8 cellular contexts compared by ENCODE assay signal in the genomic region with DNA sequence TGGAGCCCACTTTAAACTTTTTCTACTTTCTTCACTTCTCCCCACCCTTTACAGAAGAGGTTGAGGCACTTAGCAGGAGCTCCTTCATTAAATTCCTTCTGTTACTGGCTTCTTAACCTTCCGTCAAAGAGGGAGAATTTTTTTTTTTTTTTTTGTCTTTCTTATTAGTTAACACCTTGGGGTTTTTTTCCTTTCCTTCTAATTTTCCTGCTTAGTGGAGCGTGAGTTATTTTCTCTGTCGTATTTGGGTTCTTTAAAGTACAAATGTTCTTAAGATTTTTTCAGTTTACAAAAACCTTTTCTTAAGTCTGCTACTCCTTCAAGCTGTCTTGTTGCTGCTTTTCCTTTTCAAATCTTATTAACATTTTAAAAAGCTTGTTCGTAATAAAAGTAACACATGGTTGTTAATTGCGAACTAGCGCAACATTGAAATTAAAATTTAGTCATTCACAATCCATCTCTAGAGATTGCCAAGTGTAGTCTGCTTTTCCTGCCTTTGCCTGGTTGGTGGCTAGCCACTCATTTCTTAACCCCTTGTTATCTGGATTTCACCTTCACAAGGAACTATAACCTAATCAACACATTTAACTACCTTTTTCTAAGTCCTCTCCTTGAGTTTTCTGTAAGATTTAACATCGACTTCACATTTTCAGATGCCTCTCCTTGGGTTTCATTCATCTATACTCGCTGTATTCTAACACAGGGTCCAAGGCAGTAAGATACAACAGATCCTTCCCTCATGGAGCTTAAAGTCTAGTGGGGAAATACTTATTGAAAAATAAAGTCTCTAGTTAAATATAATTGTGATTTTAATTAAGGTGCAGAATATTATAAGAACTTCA. TPM values are rescaled to one million over a fixed set of nuclear protein-coding genes. Genes with fewer than 3 reads are reported as not detected.
A peak's percentile ranks its signal among the peaks of the same experiment; 100 is the strongest.
DNase-seq lines count a peak whose midpoint lies in the region; ATAC-seq and TF ChIP-seq lines count a peak whose summit lies in the region.

No MANE protein-coding gene starts in this region.

- H3K4me1 ChIP-seq in right atrium auricular region (peaks cover 0 to 49% of the 10 kb centered on the region in 2 donors), left lung (peaks cover 14 to 15% of the 10 kb centered on the region in 2 donors), aorta (ENCODE audit: control insufficient read depth in 1 of 2, insufficient read depth in 2 of 2, low read length in 2 of 2) (peaks cover 3 to 9% of the 10 kb centered on the region in 2 donors)

- WGBS in aorta, 2 donors: 11 to 12% methylated on average over 8 of the region's 8 CpGs

- H3K36me3 ChIP-seq in right atrium auricular region (no peaks in the 10 kb centered on the region), left lung (no peaks in the 10 kb centered on the region), aorta (ENCODE audit: control insufficient read depth in 1 of 2, insufficient read depth in 2 of 2, low read length in 1 of 2) (no peaks in the 10 kb centered on the region)

- H3K4me3 ChIP-seq in right atrium auricular region (peak overlapping the region; percentile 62 to 70), left lung (peak overlapping the region; percentile 64 to 69), aorta (ENCODE audit: low read length in 2 of 2) (peak overlapping the region; percentile 95 to 100)

- peak overlapping the region; percentile 95 to 100 for H3K27ac ChIP-seq in right atrium auricular region
- H3K27ac ChIP-seq in left lung: peak overlapping the region; percentile 81 to 94
- H3K27ac ChIP-seq in aorta (ENCODE audit: low read depth in 1 of 2, low read length in 2 of 2): peak overlapping the region in 1 of 2 donors; percentile 100

- ATAC-seq in left ventricle myocardium superior: no peak
- ATAC-seq in left lung: no peak
- no peak for ATAC-seq in aorta (ENCODE audit: low FRiP score)
- ATAC-seq in GM21723 (IDR thresholded peaks at IDR 0.05; ENCODE audit: unreplicated experiment): no peak

- H3K27me3 ChIP-seq in right atrium auricular region (no peaks in the 10 kb centered on the region), left lung (peaks cover 19 to 96% of the 10 kb centered on the region in 2 donors), aorta (ENCODE audit: control insufficient read depth in 1 of 2, insufficient read depth in 2 of 2, low read length in 1 of 2) (no peaks in the 10 kb centered on the region)

- intact Hi-C loops in left ventricle myocardium superior (cut with micrococcal nuclease) (no loop called here), left lung (cut with DNase I) (no loop called here), aorta (cut with DNase I) (loop anchor here in 1 of 2 donors (2.0 to 5.0 kb wide), 3 partner anchors 59 to 139 kb away; no protein-coding TSS in a partner anchor)

- H3K9me3 ChIP-seq in right atrium auricular region: no peaks in the 10 kb centered on the region
- no peaks in the 10 kb centered on the region for H3K9me3 ChIP-seq in left lung
- H3K9me3 ChIP-seq in aorta (ENCODE audit: control insufficient read depth, low read length): no peaks in the 10 kb centered on the region

- TF ChIP-seq CTCF in right atrium auricular region (IDR thresholded peaks at IDR 0.05) (no peak), left lung (IDR thresholded peaks at IDR 0.05) (no peak)

- DNase-seq in right atrium auricular region (ENCODE audit: low spot score) (no peak), left ventricle myocardium superior (no peak), amniotic epithelial cell (ENCODE audit: low read depth) (peak; percentile 24), left lung (no peak), aorta (no peak), hepatic stellate cell (ENCODE audit: low spot score) (no peak)
- DNase-seq in NK-92 treated with Interleukin-12 subunit alpha and Interleukin-12 subunit beta, amount 100 ng/mL, for 24 hours (lab: John Stamatoyannopoulos, UW): no peak

RNA-seq across cellular contexts. Expression of gene BMPR1A, which starts 2.0 kb away (rescaled TPM):
- total RNA-seq in right atrium auricular region: 10 to 100 TPM; 28.6 to 41.2 TPM
- 48.4 TPM for total RNA-seq in left ventricle myocardium superior
- 10 to 100 TPM; 33.4 to 47.9 TPM for total RNA-seq in left lung
- total RNA-seq in aorta: 100 to 1,000 TPM; 104 to 120 TPM
- polyA plus RNA-seq in aorta: 10 to 100 TPM; 19.3 to 22.9 TPM
